Comparison of ENCODE assay signal across 8 cellular contexts in the genomic region with DNA sequence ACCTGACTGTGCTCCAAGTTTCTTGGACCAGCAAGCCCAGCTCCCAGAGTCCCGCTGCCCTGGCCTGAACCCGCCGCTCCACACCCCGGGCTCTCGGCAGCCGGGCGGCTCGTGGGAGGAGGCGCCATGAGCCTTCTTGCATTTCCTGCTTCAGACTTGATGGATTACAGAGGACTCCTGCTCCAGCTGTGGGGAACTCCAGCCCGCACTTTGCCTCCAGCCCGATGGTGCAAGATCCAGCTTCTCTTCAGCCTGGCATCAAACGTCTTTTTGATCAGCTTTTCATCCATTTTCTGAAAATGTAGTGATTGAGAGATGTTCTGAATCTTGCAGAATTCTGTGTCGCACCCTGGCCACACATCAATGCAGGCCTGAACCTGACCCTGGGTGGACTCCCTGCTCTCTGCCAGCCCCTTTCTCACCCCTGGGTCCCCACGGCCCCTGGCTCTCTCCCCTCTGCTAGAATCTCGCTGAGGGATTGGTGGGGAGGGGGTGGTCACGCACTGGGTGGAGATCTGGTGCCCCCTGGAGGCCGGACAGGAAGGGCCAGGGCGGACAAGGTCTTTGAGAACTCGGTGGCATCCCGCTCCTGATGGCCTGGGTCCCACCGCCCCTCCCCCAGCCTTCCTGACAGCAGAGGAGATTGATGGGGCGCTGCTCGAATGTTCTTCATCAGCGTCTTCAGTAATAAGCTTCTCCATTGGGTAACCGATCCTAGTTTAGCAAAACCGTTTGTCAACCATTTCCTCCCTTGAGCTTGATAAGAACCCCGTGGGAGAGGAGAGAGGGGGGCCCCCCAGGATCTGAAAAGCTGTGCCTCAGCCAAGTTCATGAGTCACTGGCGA. TPM values are rescaled to one million over a fixed set of nuclear protein-coding genes. Genes with fewer than 3 reads are reported as not detected.
A peak's percentile ranks its signal among the peaks of the same experiment; 100 is the strongest.
DNase-seq lines count a peak whose midpoint lies in the region; ATAC-seq lines count a peak whose summit lies in the region.

No MANE protein-coding gene starts in this region.

- peak overlapping the region; percentile 70 for H3K4me3 Mint-ChIP-seq in activated T-cell treated with anti-CD3 and anti-CD28 coated beads, Interleukin-2, amount 50 U/mL, for 4 hours

- no peaks in the 10 kb centered on the region for H3K9me3 Mint-ChIP-seq in activated T-cell treated with anti-CD3 and anti-CD28 coated beads, Interleukin-2, amount 50 U/mL, for 4 hours

- H3K4me1 ChIP-seq in muscle layer of colon (ENCODE audit: insufficient read depth, low read length): peaks cover 16% of the 10 kb centered on the region

- H3K4me3 ChIP-seq in muscle layer of colon (ENCODE audit: low read depth in 1 of 2, low read length in 2 of 2): peak overlapping the region; percentile 41 to 65

- no peaks in the 10 kb centered on the region for H3K36me3 Mint-ChIP-seq in activated T-cell treated with anti-CD3 and anti-CD28 coated beads, Interleukin-2, amount 50 U/mL, for 4 hours (ENCODE audit: insufficient read depth)

- DNase-seq in CMK (ENCODE audit: low read depth): peak; percentile 82
- peak; percentile 69 for DNase-seq in HT-29 (ENCODE audit: low spot score)
- DNase-seq in OCI-M1 (lab: John Stamatoyannopoulos, UW): peak; percentile 93
- DNase-seq in activated T-cell treated with anti-CD3 and anti-CD28 coated beads, Interleukin-2, amount 50 U/mL, for 4 hours: peak; percentile 68
- DNase-seq in stimulated activated CD8-positive, alpha-beta memory T cell treated with anti-CD3 and anti-CD28 coated beads, Interleukin-4, amount 100 ng/mL, for 4 hours (ENCODE audit: low read depth in 2 of 2, low spot score in 1 of 2): peak; percentile 27 to 45

- peak; percentile 72 to 75 for ATAC-seq in activated T-cell treated with anti-CD3 and anti-CD28 coated beads, Interleukin-2, amount 50 U/mL, for 4 hours
- peak; percentile 77 for ATAC-seq in esophagus mucosa
- ATAC-seq in HG03025 (IDR thresholded peaks at IDR 0.05; ENCODE audit: low FRiP score, unreplicated experiment): no peak

- H3K9ac ChIP-seq in muscle layer of colon (ENCODE audit: low read length): peak overlapping the region; percentile 35

- no peaks in the 10 kb centered on the region for H3K27me3 Mint-ChIP-seq in activated T-cell treated with anti-CD3 and anti-CD28 coated beads, Interleukin-2, amount 50 U/mL, for 4 hours (ENCODE audit: low read depth)

- no peaks in the 10 kb centered on the region for H3K27me3 ChIP-seq in muscle layer of colon (ENCODE audit: control insufficient read depth in 1 of 2, insufficient read depth in 2 of 2, low read length in 2 of 2)

- H3K36me3 ChIP-seq in muscle layer of colon (ENCODE audit: insufficient read depth, low read length): no peaks in the 10 kb centered on the region

- no peaks in the 10 kb centered on the region for H3K9me3 ChIP-seq in muscle layer of colon (ENCODE audit: low read length)

- H3K4me1 Mint-ChIP-seq in activated T-cell treated with anti-CD3 and anti-CD28 coated beads, Interleukin-2, amount 50 U/mL, for 4 hours (ENCODE audit: low read depth): peaks cover 27% of the 10 kb centered on the region

- peak overlapping the region; percentile 72 for H3K27ac ChIP-seq in muscle layer of colon (ENCODE audit: low read depth, low read length)

RNA-seq across cellular contexts. Expression of gene NFAM1, which starts 12.1 kb away (rescaled TPM):
- total RNA-seq in HT-29 (2014; rRNA removed; shearing (Covaris generic)): not detected in 2 replicates
- total RNA-seq in activated T-cell treated with anti-CD3 and anti-CD28 coated beads, Interleukin-2, amount 50 U/mL, for 4 hours: under 1 TPM in 2 of 3 donors, not detected in 1; 0.03 to 0.11 TPM
- total RNA-seq in esophagus mucosa: 0.88 TPM

Comparison
In these comparisons a context has a peak if more than half of its experiments do, and no peak if none do; other contexts are left out.
1. DNase-seq: peak in every context shown above with its lines; median percentile 93 in OCI-M1; 82 in CMK; 69 in HT-29; 68 in activated T-cell treated with anti-CD3 and anti-CD28 coated beads, Interleukin-2, amount 50 U/mL, for 4 hours; 36 in stimulated activated CD8-positive, alpha-beta memory T cell treated with anti-CD3 and anti-CD28 coated beads, Interleukin-4, amount 100 ng/mL, for 4 hours.